In the genomic region with DNA sequence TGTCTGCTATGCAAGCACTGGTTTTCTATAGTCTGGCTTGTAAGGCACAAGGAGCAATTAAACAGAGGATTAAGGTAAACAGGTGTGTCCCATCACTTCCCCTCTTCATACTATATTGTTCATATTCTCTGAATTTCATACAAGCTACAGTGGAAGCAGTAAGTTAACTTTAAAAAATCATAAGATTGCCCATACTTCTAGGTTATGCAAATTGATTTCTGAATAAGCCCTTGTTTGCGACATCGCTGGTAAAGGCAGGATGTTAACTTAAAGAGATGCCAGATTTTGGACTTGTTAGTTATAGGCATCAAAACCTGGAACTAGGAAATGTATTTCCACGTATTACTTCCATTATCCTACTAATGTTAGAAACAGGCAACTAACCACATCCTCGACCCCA, we compare ENCODE assay signal across 2 cellular contexts.
TF ChIP-seq lines count a peak whose summit lies in the region.

No MANE protein-coding gene starts in this region.

TF ChIP-seq in HCT116, 20 proteins besides CTCF, POLR2A, EP300 and RAD21:
- no peak for TF ChIP-seq EGR1 (IDR thresholded peaks at IDR 0.05; ENCODE audit: low read depth)
- no peak for TF ChIP-seq JUND (IDR thresholded peaks at IDR 0.05)
- no peak for TF ChIP-seq TCF7L2 (IDR thresholded peaks at IDR 0.05; ENCODE audit: borderline replicate concordance, extremely low read depth, insufficient read depth, insufficient read length)
- no peak for TF ChIP-seq FOSL1 (IDR thresholded peaks at IDR 0.05; ENCODE audit: low read depth)
- TF ChIP-seq CEBPB (IDR thresholded peaks at IDR 0.05; ENCODE audit: low read depth), result no peak
- TF ChIP-seq ZNF274 (IDR thresholded peaks at IDR 0.05; ENCODE audit: low read depth, low read length), result no peak
- TF ChIP-seq, protein P1, sequence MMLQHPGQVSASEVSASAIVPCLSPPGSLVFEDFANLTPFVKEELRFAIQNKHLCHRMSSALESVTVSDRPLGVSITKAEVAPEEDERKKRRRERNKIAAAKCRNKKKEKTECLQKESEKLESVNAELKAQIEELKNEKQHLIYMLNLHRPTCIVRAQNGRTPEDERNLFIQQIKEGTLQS (IDR thresholded peaks at IDR 0.05), result no peak
TF ChIP-seq in HCT116: peak in this region for 0.

TF ChIP-seq in GM12878, 131 proteins besides CTCF, POLR2A, EP300 and RAD21:
- no peak for TF ChIP-seq ZSCAN29 (IDR thresholded peaks at IDR 0.05)
- no peak for TF ChIP-seq SREBF1 (IDR thresholded peaks at IDR 0.05; ENCODE audit: low read length)
- no peak for TF ChIP-seq BMI1 (IDR thresholded peaks at IDR 0.05; ENCODE audit: borderline replicate concordance)
- no peak for TF ChIP-seq EGR1 (IDR thresholded peaks at IDR 0.05; ENCODE audit: borderline replicate concordance in 1 of 2, low read depth in 2 of 2, low read length in 2 of 2)
- TF ChIP-seq HDAC2 (IDR thresholded peaks at IDR 0.05), result no peak
- TF ChIP-seq, protein P2, sequence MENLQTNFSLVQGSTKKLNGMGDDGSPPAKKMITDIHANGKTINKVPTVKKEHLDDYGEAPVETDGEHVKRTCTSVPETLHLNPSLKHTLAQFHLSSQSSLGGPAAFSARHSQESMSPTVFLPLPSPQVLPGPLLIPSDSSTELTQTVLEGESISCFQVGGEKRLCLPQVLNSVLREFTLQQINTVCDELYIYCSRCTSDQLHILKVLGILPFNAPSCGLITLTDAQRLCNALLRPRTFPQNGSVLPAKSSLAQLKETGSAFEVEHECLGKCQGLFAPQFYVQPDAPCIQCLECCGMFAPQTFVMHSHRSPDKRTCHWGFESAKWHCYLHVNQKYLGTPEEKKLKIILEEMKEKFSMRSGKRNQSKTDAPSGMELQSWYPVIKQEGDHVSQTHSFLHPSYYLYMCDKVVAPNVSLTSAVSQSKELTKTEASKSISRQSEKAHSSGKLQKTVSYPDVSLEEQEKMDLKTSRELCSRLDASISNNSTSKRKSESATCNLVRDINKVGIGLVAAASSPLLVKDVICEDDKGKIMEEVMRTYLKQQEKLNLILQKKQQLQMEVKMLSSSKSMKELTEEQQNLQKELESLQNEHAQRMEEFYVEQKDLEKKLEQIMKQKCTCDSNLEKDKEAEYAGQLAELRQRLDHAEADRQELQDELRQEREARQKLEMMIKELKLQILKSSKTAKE (IDR thresholded peaks at IDR 0.05; ENCODE audit: low read depth, poor library complexity, severe bottlenecking), result no peak
- no peak for TF ChIP-seq RCOR1 (conservative IDR thresholded peaks at IDR 0.05; ENCODE audit: low read depth, low read length)
- TF ChIP-seq CBX5 (IDR thresholded peaks at IDR 0.05; ENCODE audit: low read depth), result no peak
- TF ChIP-seq BRCA1 (IDR thresholded peaks at IDR 0.05; ENCODE audit: low read depth, low read length), result no peak
- TF ChIP-seq TCF7 (IDR thresholded peaks at IDR 0.05; ENCODE audit: borderline replicate concordance), result no peak
- TF ChIP-seq NR2F1 (conservative IDR thresholded peaks at IDR 0.05), result no peak
